In the genomic region with DNA sequence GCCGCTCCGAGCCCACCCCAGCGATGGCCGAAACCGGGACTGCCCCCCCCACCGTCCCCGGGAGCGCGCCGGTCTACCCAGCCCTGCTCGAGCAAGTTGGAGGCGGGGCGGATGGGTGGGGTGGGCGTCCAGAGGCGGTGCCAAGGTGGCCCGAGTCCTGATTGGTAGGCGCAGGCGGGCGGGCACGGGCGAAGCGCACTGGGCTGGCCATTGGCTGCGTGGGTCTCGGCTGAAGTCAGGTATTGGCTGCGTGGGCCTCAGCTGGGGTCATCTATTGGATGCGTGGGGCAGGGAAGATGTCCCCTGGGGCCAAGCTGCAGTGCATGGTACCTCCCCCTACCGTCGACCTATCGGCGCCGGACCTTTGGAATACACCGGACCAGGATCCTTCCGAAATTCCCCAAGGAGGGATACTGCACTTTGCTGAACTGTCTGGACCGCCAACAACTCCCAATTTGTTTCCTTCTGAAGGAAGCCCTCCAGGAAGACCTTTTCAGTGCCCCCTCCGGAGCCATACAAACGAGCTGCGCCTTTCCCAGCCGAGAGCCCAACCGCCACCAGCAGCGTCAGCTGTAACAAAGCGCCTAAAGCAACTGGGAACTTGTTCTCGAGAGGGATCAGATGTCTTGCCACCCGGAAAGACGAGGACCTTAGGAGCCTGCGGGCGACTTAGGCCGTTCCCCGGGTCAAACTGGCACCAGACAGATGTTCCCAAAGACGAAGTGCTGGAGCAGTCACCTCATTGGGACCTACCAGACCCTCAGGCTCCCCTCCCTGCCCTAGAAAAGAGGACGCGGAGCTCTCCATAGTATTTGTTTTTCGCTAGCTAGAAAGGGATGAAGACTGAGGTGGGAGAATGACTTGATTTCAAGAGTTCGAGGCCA, we compare ENCODE assay signal across 1 cellular context.
TF ChIP-seq lines count a peak whose summit lies in the region.

A gene with protein sequence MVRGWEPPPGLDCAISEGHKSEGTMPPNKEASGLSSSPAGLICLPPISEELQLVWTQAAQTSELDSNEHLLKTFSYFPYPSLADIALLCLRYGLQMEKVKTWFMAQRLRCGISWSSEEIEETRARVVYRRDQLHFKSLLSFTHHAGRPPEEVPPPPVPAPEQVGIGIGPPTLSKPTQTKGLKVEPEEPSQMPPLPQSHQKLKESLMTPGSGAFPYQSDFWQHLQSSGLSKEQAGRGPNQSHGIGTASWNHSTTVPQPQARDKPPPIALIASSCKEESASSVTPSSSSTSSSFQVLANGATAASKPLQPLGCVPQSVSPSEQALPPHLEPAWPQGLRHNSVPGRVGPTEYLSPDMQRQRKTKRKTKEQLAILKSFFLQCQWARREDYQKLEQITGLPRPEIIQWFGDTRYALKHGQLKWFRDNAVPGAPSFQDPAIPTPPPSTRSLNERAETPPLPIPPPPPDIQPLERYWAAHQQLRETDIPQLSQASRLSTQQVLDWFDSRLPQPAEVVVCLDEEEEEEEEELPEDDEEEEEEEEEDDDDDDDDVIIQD (minus strand): TSS at position 113 of the 884 bp plus-strand sequence. CDS start 180 bp downstream, outside the sequence.

TF ChIP-seq in WTC11, 78 proteins besides CTCF, POLR2A, EP300 and RAD21 (continued from another document and continues in another):
- TF ChIP-seq, protein P1, sequence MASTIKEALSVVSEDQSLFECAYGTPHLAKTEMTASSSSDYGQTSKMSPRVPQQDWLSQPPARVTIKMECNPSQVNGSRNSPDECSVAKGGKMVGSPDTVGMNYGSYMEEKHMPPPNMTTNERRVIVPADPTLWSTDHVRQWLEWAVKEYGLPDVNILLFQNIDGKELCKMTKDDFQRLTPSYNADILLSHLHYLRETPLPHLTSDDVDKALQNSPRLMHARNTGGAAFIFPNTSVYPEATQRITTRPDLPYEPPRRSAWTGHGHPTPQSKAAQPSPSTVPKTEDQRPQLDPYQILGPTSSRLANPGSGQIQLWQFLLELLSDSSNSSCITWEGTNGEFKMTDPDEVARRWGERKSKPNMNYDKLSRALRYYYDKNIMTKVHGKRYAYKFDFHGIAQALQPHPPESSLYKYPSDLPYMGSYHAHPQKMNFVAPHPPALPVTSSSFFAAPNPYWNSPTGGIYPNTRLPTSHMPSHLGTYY (CRISPR knock-in tag; IDR thresholded peaks at IDR 0.05), result no peak
- TF ChIP-seq NR2C2 (CRISPR knock-in tag; IDR thresholded peaks at IDR 0.05) (no peak), MYBL2 (CRISPR knock-in tag; IDR thresholded peaks at IDR 0.05) (no peak), CREB1 (CRISPR knock-in tag; IDR thresholded peaks at IDR 0.05) (no peak), ETV6 (CRISPR knock-in tag; IDR thresholded peaks at IDR 0.05) (0 out of 2 replicates have a peak, but pooled peaks have one; percentile 37), SP1 (CRISPR knock-in tag; conservative IDR thresholded peaks at IDR 0.05) (peak; percentile 88), PRRX2 (CRISPR knock-in tag; IDR thresholded peaks at IDR 0.05) (no peak), ESRRA (CRISPR knock-in tag; IDR thresholded peaks at IDR 0.05; ENCODE audit: borderline replicate concordance) (no peak), SMAD4 (CRISPR knock-in tag; IDR thresholded peaks at IDR 0.05) (no peak), SOX15 (CRISPR knock-in tag; IDR thresholded peaks at IDR 0.05) (no peak), TEAD1 (CRISPR knock-in tag; IDR thresholded peaks at IDR 0.05) (peak; percentile 71), JAZF1 (CRISPR knock-in tag; IDR thresholded peaks at IDR 0.05) (no peak), ZNF416 (CRISPR knock-in tag; IDR thresholded peaks at IDR 0.05) (no peak), ZNF138 (CRISPR knock-in tag; conservative IDR thresholded peaks at IDR 0.05) (no peak)
- TF ChIP-seq, protein P2, sequence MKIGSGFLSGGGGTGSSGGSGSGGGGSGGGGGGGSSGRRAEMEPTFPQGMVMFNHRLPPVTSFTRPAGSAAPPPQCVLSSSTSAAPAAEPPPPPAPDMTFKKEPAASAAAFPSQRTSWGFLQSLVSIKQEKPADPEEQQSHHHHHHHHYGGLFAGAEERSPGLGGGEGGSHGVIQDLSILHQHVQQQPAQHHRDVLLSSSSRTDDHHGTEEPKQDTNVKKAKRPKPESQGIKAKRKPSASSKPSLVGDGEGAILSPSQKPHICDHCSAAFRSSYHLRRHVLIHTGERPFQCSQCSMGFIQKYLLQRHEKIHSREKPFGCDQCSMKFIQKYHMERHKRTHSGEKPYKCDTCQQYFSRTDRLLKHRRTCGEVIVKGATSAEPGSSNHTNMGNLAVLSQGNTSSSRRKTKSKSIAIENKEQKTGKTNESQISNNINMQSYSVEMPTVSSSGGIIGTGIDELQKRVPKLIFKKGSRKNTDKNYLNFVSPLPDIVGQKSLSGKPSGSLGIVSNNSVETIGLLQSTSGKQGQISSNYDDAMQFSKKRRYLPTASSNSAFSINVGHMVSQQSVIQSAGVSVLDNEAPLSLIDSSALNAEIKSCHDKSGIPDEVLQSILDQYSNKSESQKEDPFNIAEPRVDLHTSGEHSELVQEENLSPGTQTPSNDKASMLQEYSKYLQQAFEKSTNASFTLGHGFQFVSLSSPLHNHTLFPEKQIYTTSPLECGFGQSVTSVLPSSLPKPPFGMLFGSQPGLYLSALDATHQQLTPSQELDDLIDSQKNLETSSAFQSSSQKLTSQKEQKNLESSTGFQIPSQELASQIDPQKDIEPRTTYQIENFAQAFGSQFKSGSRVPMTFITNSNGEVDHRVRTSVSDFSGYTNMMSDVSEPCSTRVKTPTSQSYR (CRISPR knock-in tag; IDR thresholded peaks at IDR 0.05), result no peak
- TF ChIP-seq, protein P3, sequence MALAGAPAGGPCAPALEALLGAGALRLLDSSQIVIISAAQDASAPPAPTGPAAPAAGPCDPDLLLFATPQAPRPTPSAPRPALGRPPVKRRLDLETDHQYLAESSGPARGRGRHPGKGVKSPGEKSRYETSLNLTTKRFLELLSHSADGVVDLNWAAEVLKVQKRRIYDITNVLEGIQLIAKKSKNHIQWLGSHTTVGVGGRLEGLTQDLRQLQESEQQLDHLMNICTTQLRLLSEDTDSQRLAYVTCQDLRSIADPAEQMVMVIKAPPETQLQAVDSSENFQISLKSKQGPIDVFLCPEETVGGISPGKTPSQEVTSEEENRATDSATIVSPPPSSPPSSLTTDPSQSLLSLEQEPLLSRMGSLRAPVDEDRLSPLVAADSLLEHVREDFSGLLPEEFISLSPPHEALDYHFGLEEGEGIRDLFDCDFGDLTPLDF (CRISPR knock-in tag; IDR thresholded peaks at IDR 0.05), result no peak
- TF ChIP-seq, protein P4, sequence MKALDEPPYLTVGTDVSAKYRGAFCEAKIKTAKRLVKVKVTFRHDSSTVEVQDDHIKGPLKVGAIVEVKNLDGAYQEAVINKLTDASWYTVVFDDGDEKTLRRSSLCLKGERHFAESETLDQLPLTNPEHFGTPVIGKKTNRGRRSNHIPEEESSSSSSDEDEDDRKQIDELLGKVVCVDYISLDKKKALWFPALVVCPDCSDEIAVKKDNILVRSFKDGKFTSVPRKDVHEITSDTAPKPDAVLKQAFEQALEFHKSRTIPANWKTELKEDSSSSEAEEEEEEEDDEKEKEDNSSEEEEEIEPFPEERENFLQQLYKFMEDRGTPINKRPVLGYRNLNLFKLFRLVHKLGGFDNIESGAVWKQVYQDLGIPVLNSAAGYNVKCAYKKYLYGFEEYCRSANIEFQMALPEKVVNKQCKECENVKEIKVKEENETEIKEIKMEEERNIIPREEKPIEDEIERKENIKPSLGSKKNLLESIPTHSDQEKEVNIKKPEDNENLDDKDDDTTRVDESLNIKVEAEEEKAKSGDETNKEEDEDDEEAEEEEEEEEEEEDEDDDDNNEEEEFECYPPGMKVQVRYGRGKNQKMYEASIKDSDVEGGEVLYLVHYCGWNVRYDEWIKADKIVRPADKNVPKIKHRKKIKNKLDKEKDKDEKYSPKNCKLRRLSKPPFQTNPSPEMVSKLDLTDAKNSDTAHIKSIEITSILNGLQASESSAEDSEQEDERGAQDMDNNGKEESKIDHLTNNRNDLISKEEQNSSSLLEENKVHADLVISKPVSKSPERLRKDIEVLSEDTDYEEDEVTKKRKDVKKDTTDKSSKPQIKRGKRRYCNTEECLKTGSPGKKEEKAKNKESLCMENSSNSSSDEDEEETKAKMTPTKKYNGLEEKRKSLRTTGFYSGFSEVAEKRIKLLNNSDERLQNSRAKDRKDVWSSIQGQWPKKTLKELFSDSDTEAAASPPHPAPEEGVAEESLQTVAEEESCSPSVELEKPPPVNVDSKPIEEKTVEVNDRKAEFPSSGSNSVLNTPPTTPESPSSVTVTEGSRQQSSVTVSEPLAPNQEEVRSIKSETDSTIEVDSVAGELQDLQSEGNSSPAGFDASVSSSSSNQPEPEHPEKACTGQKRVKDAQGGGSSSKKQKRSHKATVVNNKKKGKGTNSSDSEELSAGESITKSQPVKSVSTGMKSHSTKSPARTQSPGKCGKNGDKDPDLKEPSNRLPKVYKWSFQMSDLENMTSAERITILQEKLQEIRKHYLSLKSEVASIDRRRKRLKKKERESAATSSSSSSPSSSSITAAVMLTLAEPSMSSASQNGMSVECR (CRISPR knock-in tag; IDR thresholded peaks at IDR 0.05; ENCODE audit: borderline replicate concordance), result peak; percentile 35; the same call in 1 of the 2 replicates
- TF ChIP-seq, protein P5, sequence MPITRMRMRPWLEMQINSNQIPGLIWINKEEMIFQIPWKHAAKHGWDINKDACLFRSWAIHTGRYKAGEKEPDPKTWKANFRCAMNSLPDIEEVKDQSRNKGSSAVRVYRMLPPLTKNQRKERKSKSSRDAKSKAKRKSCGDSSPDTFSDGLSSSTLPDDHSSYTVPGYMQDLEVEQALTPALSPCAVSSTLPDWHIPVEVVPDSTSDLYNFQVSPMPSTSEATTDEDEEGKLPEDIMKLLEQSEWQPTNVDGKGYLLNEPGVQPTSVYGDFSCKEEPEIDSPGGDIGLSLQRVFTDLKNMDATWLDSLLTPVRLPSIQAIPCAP (CRISPR knock-in tag; IDR thresholded peaks at IDR 0.05), result no peak
- TF ChIP-seq, protein P6, sequence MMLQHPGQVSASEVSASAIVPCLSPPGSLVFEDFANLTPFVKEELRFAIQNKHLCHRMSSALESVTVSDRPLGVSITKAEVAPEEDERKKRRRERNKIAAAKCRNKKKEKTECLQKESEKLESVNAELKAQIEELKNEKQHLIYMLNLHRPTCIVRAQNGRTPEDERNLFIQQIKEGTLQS (CRISPR knock-in tag; conservative IDR thresholded peaks at IDR 0.05), result no peak
- TF ChIP-seq, protein P7, sequence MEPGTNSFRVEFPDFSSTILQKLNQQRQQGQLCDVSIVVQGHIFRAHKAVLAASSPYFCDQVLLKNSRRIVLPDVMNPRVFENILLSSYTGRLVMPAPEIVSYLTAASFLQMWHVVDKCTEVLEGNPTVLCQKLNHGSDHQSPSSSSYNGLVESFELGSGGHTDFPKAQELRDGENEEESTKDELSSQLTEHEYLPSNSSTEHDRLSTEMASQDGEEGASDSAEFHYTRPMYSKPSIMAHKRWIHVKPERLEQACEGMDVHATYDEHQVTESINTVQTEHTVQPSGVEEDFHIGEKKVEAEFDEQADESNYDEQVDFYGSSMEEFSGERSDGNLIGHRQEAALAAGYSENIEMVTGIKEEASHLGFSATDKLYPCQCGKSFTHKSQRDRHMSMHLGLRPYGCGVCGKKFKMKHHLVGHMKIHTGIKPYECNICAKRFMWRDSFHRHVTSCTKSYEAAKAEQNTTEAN (CRISPR knock-in tag; IDR thresholded peaks at IDR 0.05), result no peak
- TF ChIP-seq, protein P8, sequence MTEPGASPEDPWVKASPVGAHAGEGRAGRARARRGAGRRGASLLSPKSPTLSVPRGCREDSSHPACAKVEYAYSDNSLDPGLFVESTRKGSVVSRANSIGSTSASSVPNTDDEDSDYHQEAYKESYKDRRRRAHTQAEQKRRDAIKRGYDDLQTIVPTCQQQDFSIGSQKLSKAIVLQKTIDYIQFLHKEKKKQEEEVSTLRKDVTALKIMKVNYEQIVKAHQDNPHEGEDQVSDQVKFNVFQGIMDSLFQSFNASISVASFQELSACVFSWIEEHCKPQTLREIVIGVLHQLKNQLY (CRISPR knock-in tag; IDR thresholded peaks at IDR 0.05), result no peak
- TF ChIP-seq, protein P9, sequence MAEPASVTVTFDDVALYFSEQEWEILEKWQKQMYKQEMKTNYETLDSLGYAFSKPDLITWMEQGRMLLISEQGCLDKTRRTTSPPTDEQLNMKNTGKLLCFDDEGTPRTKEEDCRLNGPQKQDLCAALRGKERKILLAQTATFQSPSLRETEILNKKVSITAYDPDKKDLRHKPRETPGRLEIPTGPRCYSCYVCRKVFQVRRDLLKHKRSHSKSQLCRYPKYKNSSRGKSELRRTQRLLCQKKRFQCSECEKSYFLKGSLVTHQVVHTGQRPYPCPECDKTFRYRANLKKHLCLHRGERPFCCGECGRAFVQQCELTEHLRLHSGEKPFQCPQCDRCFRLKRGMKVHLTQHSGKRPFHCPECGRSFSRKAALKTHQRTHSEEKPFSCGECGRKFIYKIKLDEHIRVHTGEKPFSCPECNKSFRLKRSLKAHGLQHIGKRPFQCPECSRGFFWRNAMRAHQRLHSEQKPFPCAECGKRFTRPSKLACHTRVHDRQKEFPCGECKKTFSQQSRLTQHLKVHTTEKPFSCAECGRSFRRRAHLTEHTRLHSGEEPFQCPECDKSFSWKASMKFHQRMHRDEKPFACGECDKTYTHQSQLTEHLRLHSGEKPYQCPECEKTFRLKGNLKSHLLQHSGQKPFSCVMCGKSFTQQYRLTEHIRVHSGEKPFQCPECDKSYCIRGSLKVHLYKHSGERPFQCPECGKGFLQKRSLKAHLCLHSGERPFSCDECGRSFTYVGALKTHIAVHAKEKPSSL (CRISPR knock-in tag; conservative IDR thresholded peaks at IDR 0.05), result no peak
- TF ChIP-seq, protein P10, sequence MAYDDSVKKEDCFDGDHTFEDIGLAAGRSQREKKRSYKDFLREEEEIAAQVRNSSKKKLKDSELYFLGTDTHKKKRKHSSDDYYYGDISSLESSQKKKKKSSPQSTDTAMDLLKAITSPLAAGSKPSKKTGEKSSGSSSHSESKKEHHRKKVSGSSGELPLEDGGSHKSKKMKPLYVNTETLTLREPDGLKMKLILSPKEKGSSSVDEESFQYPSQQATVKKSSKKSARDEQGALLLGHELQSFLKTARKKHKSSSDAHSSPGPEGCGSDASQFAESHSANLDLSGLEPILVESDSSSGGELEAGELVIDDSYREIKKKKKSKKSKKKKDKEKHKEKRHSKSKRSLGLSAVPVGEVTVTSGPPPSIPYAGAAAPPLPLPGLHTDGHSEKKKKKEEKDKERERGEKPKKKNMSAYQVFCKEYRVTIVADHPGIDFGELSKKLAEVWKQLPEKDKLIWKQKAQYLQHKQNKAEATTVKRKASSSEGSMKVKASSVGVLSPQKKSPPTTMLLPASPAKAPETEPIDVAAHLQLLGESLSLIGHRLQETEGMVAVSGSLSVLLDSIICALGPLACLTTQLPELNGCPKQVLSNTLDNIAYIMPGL (CRISPR knock-in tag; IDR thresholded peaks at IDR 0.05), result peak; percentile 72; the same call in 1 of the 2 replicates
- TF ChIP-seq, protein P11, sequence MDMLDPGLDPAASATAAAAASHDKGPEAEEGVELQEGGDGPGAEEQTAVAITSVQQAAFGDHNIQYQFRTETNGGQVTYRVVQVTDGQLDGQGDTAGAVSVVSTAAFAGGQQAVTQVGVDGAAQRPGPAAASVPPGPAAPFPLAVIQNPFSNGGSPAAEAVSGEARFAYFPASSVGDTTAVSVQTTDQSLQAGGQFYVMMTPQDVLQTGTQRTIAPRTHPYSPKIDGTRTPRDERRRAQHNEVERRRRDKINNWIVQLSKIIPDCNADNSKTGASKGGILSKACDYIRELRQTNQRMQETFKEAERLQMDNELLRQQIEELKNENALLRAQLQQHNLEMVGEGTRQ (CRISPR knock-in tag; IDR thresholded peaks at IDR 0.05), result no peak
